Comparison of ENCODE assay signal across 9 cellular contexts in the genomic region with DNA sequence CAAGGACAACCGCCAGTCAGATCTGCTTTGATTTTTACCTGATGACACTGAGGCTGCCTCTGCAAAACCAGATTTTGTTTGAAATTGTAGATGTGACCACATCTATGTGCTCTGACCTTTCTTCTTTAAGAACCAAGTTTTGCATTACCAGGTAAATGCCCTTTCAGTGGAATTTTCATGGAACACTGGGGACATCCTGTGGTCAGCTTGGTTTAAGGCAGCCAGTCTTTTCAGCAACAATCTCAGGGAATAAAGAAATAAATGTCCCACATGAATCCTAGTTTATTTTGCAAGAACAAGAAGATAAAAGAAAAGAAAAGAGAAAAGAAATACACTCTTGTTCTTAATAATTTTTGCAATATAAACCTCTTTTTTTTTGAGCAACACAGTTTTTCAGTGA.
DNase-seq lines count a peak whose midpoint lies in the region; ATAC-seq and TF ChIP-seq lines count a peak whose summit lies in the region.
"Had no signal": no experiment of that assay in that cellular context is flagged by ENCODE, and none has a peak within 500 bp of the region (broad histone marks: within the 10 kb centered on the region; RNA-seq: fewer than 3 reads in every experiment).

No MANE protein-coding gene starts in this region.

- DNase-seq in EH (ENCODE audit: low read depth) (peak; percentile 1), M059J (ENCODE audit: low read depth) (peak; percentile 6), neural crest cell (ENCODE audit: low read depth, low spot score) (peak; percentile 18), T-helper 1 cell (no peak), activated gamma-delta T cell treated with Interleukin-2 at 50 U/mL for 16 hours (no peak)
- DNase-seq: effector CD8-positive, alpha-beta T cell had no signal

- peak overlapping the region; percentile 85 for H3K27ac ChIP-seq in cingulate gyrus (ENCODE audit: low read depth, low read length)

- no peak overlapping the region for H3K27ac Mint-ChIP-seq in neural crest cell (ENCODE audit: unreplicated experiment)

- TF ChIP-seq CTCF in neural crest cell (conservative IDR thresholded peaks at IDR 0.05) = peak; percentile 78

- peaks cover 3% of the 10 kb centered on the region for H3K27me3 Mint-ChIP-seq in neural crest cell (ENCODE audit: low read depth)

- H3K9me3 Mint-ChIP-seq in neural crest cell = no peaks in the 10 kb centered on the region

- no peaks in the 10 kb centered on the region for H3K36me3 Mint-ChIP-seq in neural crest cell (ENCODE audit: low read depth)

- H3K4me1 Mint-ChIP-seq in neural crest cell = peaks cover 37% of the 10 kb centered on the region

- ATAC-seq in GM19035 (IDR thresholded peaks at IDR 0.05; ENCODE audit: unreplicated experiment) = no peak
- no peak for ATAC-seq in HG03460 (IDR thresholded peaks at IDR 0.05; ENCODE audit: unreplicated experiment)

- no peak overlapping the region for H3K4me3 Mint-ChIP-seq in neural crest cell

Comparison
In these comparisons a context has a peak if more than half of its experiments do, and no peak if none do; other contexts are left out.
1. DNase-seq: peak in EH (single experiment), M059J (single experiment) and neural crest cell (single experiment); none in T-helper 1 cell (0 of 5) and activated gamma-delta T cell treated with Interleukin-2 at 50 U/mL for 16 hours (single experiment).